In genomic region chr14:60647081-60647836, GRCh38 we compare ENCODE assay signal across 8 cellular contexts. TPM values are rescaled to one million over a fixed set of nuclear protein-coding genes. Genes with fewer than 3 reads are reported as not detected.
DNase-seq lines count a peak whose midpoint lies in the region; ATAC-seq and TF ChIP-seq lines count a peak whose summit lies in the region.

No MANE protein-coding gene starts in this region.

- intact Hi-C loops in heart left ventricle (cut with DNase I) (no loop called here), Right ventricle myocardium superior (cut with DNase I) (no loop called here), PC-9 (cut with micrococcal nuclease; ENCODE audit: unreplicated experiment) (loop anchor here (5.0 kb wide), 1 partner anchor 530 kb away; no protein-coding TSS in a partner anchor), esophagus muscularis mucosa (cut with DNase I) (no loop called here)

- TF ChIP-seq CTCF in heart left ventricle (IDR thresholded peaks at IDR 0.05) (no peak), PC-9 (conservative IDR thresholded peaks at IDR 0.05) (no peak), esophagus muscularis mucosa (IDR thresholded peaks at IDR 0.05) (no peak)

- BruUV-seq in PC-9 (replicated peaks; lab: Mats Ljungman, UMichigan), result no TSS peak

- no peak for DNase-seq in heart left ventricle
- no peak for DNase-seq in Right ventricle myocardium superior
- DNase-seq in PC-9, result peak; percentile 53 to 54
- no peak for DNase-seq in esophagus muscularis mucosa (ENCODE audit: extremely low spot score)
- DNase-seq in retina, result peak; percentile 76
- DNase-seq in SKM-1 (lab: John Stamatoyannopoulos, UW; ENCODE audit: unreplicated experiment), result no peak

- no peak for ATAC-seq in heart left ventricle
- ATAC-seq in Right ventricle myocardium superior (ENCODE audit: poor library complexity), result no peak
- no peak for ATAC-seq in GM19463 (IDR thresholded peaks at IDR 0.05; ENCODE audit: unreplicated experiment)
- no peak for ATAC-seq in HG02852 (IDR thresholded peaks at IDR 0.05; ENCODE audit: unreplicated experiment)

- H3K4me3 ChIP-seq in heart left ventricle (peak overlapping the region in 8 of 12 donors; percentile 0 to 61 (median 22)), PC-9 (peak overlapping the region; percentile 88), esophagus muscularis mucosa (peak overlapping the region; percentile 53 to 65 (median 56))

- CTCF ChIA-PET in PC-9 (lab: Charles Lee), result interaction anchor here (0.6 kb wide), 1 partner anchor 562 kb away, joined by 4 read pairs; no protein-coding TSS in a partner anchor

- no peak overlapping the region for H3K27ac ChIP-seq in heart left ventricle
- peak overlapping the region; percentile 35 for H3K27ac ChIP-seq in PC-9
- H3K27ac ChIP-seq in esophagus muscularis mucosa (replicated peaks in 1 of 4), result no peak overlapping the region

- POLR2A ChIA-PET in PC-9 (lab: Charles Lee; ENCODE audit: unreplicated experiment), result interaction anchor here (0.7 kb wide), 1 partner anchor 533 kb away, joined by 30 read pairs; no protein-coding TSS in a partner anchor

- 0 out of 2 replicates have a peak, but pooled peaks cover 7% of the 10 kb centered on the region for H3F3A ChIP-seq in PC-9 (ENCODE audit: insufficient read depth, low read depth)

- TF ChIP-seq POLR2A in heart left ventricle (IDR thresholded peaks at IDR 0.05) (no peak), esophagus muscularis mucosa (IDR thresholded peaks at IDR 0.05; ENCODE audit: low read depth) (no peak)

- H4K20me1 ChIP-seq in PC-9 (ENCODE audit: insufficient read depth), result no peaks in the 10 kb centered on the region

- no peaks in the 10 kb centered on the region for H3K9me2 ChIP-seq in PC-9 (ENCODE audit: insufficient read depth)

- H3K36me3 ChIP-seq in heart left ventricle, result no peaks in the 10 kb centered on the region
- H3K36me3 ChIP-seq in PC-9 (ENCODE audit: low read depth), result peaks cover 3% of the 10 kb centered on the region; the same call in 1 of the 2 replicates
- no peaks in the 10 kb centered on the region for H3K36me3 ChIP-seq in esophagus muscularis mucosa

- peaks cover 9 to 57% (median 39%) of the 10 kb centered on the region in 12 donors for H3K4me1 ChIP-seq in heart left ventricle
- peaks cover 19% of the 10 kb centered on the region for H3K4me1 ChIP-seq in PC-9 (replicated peaks; ENCODE audit: insufficient read depth)
- H3K4me1 ChIP-seq in esophagus muscularis mucosa, result peaks cover 33 to 64% (median 57%) of the 10 kb centered on the region in 4 donors

- no peaks in the 10 kb centered on the region for H3K9me3 ChIP-seq in heart left ventricle
- no peaks in the 10 kb centered on the region for H3K9me3 ChIP-seq in PC-9 (ENCODE audit: insufficient read depth, low read depth)
- H3K9me3 ChIP-seq in esophagus muscularis mucosa, result no peaks in the 10 kb centered on the region

- peak overlapping the region; percentile 97 for H2AFZ ChIP-seq in PC-9

- peaks cover 36% of the 10 kb centered on the region for H3K79me2 ChIP-seq in PC-9 (ENCODE audit: low read depth)

- TF ChIP-seq EP300 in esophagus muscularis mucosa (IDR thresholded peaks at IDR 0.05), result no peak

- peaks cover 76 to 100% (median 98%) of the 10 kb centered on the region in 9 donors for H3K27me3 ChIP-seq in heart left ventricle
- H3K27me3 ChIP-seq in PC-9 (ENCODE audit: insufficient read depth, low read depth), result no peaks in the 10 kb centered on the region
- peaks cover 20 to 100% (median 94%) of the 10 kb centered on the region in 4 donors for H3K27me3 ChIP-seq in esophagus muscularis mucosa

- WGBS in heart left ventricle, 4 donors, result 3 to 6% (median 4%) methylated on average over 39 to 43 of the region's 43 CpGs
- WGBS in esophagus muscularis mucosa, result 6% methylated on average over 36 of the region's 43 CpGs

- H3K4me2 ChIP-seq in PC-9, result peak overlapping the region; percentile 97

RNA-seq across cellular contexts. Expression of gene SIX1, which starts 2.0 kb away (rescaled TPM):
- total RNA-seq in heart left ventricle (under 1 TPM in 3 of 9 donors, not detected in 6; 0.19 to 0.27 (median 0.25) TPM), Right ventricle myocardium superior (not detected), PC-9 (2021) (8.1 and 9.4 TPM in 2 replicates), esophagus muscularis mucosa (under 1 TPM; 0.42 to 0.58 (median 0.48) TPM)
- polyA plus RNA-seq in heart left ventricle, result not detected

Comparison
In these comparisons a context has a peak if more than half of its experiments do, and no peak if none do; other contexts are left out.
1. DNase-seq: peak in PC-9 (2 of 2) and retina (single experiment); none in heart left ventricle (0 of 5), Right ventricle myocardium superior (single experiment), esophagus muscularis mucosa (single experiment) and SKM-1 (single experiment).
2. H3K4me3 ChIP-seq: peak in every context shown above with its lines; median percentile 88 in PC-9; 56 in esophagus muscularis mucosa; 22 in heart left ventricle.